1 cellular context compared by ENCODE assay signal in genomic region chrX:49102221-49102620, GRCh38.
A peak's percentile ranks its signal among the peaks of the same experiment; 100 is the strongest.
TF ChIP-seq lines count a peak whose summit lies in the region.

No MANE protein-coding gene starts in this region.

TF ChIP-seq in HepG2, 621 proteins besides CTCF, POLR2A, EP300 and RAD21 (continued from another document and continues in another):
- TF ChIP-seq SMAD1 (CRISPR knock-in tag; IDR thresholded peaks at IDR 0.05; ENCODE audit: borderline replicate concordance, low read depth) (no peak), RXRA (CRISPR knock-in tag; IDR thresholded peaks at IDR 0.05) (peak; percentile 83), NONO (IDR thresholded peaks at IDR 0.05) (no peak), NONO (CRISPR knock-in tag; conservative IDR thresholded peaks at IDR 0.05) (0 out of 2 replicates have a peak, but pooled peaks have one; percentile 18), KIAA2018 (CRISPR knock-in tag; IDR thresholded peaks at IDR 0.05; ENCODE audit: borderline replicate concordance) (no peak), ZBTB10 (CRISPR knock-in tag; IDR thresholded peaks at IDR 0.05; ENCODE audit: borderline replicate concordance) (no peak), KLF16 (CRISPR knock-in tag; IDR thresholded peaks at IDR 0.05) (no peak), MTA3 (CRISPR knock-in tag; IDR thresholded peaks at IDR 0.05) (no peak), BCL6 (CRISPR knock-in tag; IDR thresholded peaks at IDR 0.05) (no peak), NRL (CRISPR knock-in tag; IDR thresholded peaks at IDR 0.05; ENCODE audit: borderline replicate concordance) (no peak), SAP130 (CRISPR knock-in tag; IDR thresholded peaks at IDR 0.05; ENCODE audit: low read depth) (peak; percentile 73), SOX6 (IDR thresholded peaks at IDR 0.05) (no peak), SOX6 (CRISPR knock-in tag; IDR thresholded peaks at IDR 0.05) (no peak), PATZ1 (CRISPR knock-in tag; IDR thresholded peaks at IDR 0.05) (peak; percentile 73), NCOA2 (CRISPR knock-in tag; IDR thresholded peaks at IDR 0.05) (0 out of 2 replicates have a peak, but pooled peaks have one; percentile 26), ZNF407 (CRISPR knock-in tag; IDR thresholded peaks at IDR 0.05; ENCODE audit: not compliant biosample characterization) (no peak), ZNF44 (CRISPR knock-in tag; IDR thresholded peaks at IDR 0.05) (no peak), ARID5B (CRISPR knock-in tag; IDR thresholded peaks at IDR 0.05) (peak; percentile 23; the same call in 1 of the 2 replicates), ZMAT3 (CRISPR knock-in tag; conservative IDR thresholded peaks at IDR 0.05) (no peak), ZNF607 (CRISPR knock-in tag; IDR thresholded peaks at IDR 0.05; ENCODE audit: borderline replicate concordance) (no peak), RARG (CRISPR knock-in tag; IDR thresholded peaks at IDR 0.05; ENCODE audit: low read depth) (no peak), NR2F2 (IDR thresholded peaks at IDR 0.05; ENCODE audit: borderline replicate concordance, low read depth) (no peak), PRMT3 (CRISPR knock-in tag; IDR thresholded peaks at IDR 0.05; ENCODE audit: borderline replicate concordance, low read depth) (no peak), HOXA3 (CRISPR knock-in tag; IDR thresholded peaks at IDR 0.05) (peak; percentile 28; the same call in 1 of the 2 replicates), KLF6 (CRISPR knock-in tag; IDR thresholded peaks at IDR 0.05) (no peak), ZNF503 (CRISPR knock-in tag; IDR thresholded peaks at IDR 0.05) (no peak), MBD4 (IDR thresholded peaks at IDR 0.05; ENCODE audit: borderline replicate concordance, low read length) (no peak)
